Comparison of ENCODE assay signal across 8 cellular contexts in the genomic region with DNA sequence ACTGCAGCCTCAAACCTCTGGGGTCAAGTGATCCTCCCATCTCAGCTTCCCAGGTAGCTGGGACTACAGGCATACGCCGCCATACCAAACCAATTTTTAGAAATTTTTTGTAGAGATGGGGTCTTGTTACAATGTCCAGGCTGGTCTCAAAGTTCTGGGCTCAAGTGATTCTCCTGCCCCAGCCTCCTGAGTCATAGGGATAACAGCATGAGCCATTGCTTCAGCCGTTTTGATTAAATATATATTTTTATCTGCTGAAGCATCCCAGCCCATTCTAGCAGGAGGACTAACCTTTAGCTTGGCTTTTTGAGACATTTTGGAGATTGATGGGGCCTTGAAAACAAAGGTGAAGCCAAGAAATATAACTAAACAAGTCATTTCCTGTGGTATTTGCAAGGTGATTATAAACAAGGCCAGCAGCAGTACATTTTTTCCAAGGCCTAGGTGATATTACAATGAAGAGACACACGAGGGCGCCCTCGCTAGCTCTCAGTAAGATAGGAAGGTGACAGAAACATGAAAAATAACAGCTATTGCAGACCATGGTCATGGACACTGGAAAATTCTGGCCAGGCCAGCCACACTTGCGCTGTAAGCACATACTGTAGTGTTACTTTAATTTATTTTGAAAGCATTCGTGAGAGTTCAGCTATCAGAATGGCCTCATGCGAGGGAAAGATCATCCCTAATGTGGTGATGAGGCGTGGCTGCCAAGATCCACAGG.
DNase-seq lines count a peak whose midpoint lies in the region; ATAC-seq and TF ChIP-seq lines count a peak whose summit lies in the region.

No MANE protein-coding gene starts in this region.

- H3K27ac ChIP-seq in PC-3 (ENCODE audit: low read length) (no peak overlapping the region), fibroblast of lung (ENCODE audit: insufficient read depth, low read length) (no peak overlapping the region), thymus (ENCODE audit: low read depth) (peak overlapping the region; percentile 42)

- no peaks in the 10 kb centered on the region for H3K9me3 ChIP-seq in PC-3 (ENCODE audit: low read length)
- H3K9me3 ChIP-seq in fibroblast of lung (ENCODE audit: control insufficient read depth, insufficient read depth, low read depth, low read length), result no peaks in the 10 kb centered on the region
- H3K9me3 ChIP-seq in thymus (ENCODE audit: control insufficient read depth), result no peaks in the 10 kb centered on the region

- H3K27me3 ChIP-seq in PC-3 (ENCODE audit: low read length) (no peaks in the 10 kb centered on the region), fibroblast of lung (ENCODE audit: control insufficient read depth, insufficient read depth, low read length) (no peaks in the 10 kb centered on the region), thymus (ENCODE audit: control insufficient read depth, insufficient read depth) (no peaks in the 10 kb centered on the region)

- H2AFZ ChIP-seq in PC-3 (ENCODE audit: low read length) (no peak overlapping the region), fibroblast of lung (ENCODE audit: low read length) (no peak overlapping the region)

- CTCF ChIA-PET in PC-3 (lab: Charles Lee), result interaction anchor here (0.6 to 1.5 kb wide), 10 partner anchors 9 to 274 kb away, joined by 3 to 13 read pairs (median 4); no protein-coding TSS in a partner anchor

- intact Hi-C loops in PC-3 (cut with micrococcal nuclease), result loop anchor here (1.0 to 2.0 kb wide), 3 partner anchors 52 to 241 kb away; no protein-coding TSS in a partner anchor

- no peaks in the 10 kb centered on the region for H3K9me2 ChIP-seq in PC-3 (replicated peaks; ENCODE audit: low read length)

- H3K79me2 ChIP-seq in PC-3 (ENCODE audit: low read length) (no peaks in the 10 kb centered on the region), fibroblast of lung (ENCODE audit: control insufficient read depth, insufficient read depth, low read length) (no peaks in the 10 kb centered on the region)

- H3K36me3 ChIP-seq in PC-3 (ENCODE audit: low read depth, low read length), result no peaks in the 10 kb centered on the region
- peaks cover 2% of the 10 kb centered on the region for H3K36me3 ChIP-seq in fibroblast of lung (ENCODE audit: control insufficient read depth, insufficient read depth, low read length)
- H3K36me3 ChIP-seq in thymus (ENCODE audit: control insufficient read depth, insufficient read depth), result peaks cover 15% of the 10 kb centered on the region

- H3K4me1 ChIP-seq in PC-3 (ENCODE audit: insufficient read depth, low read length) (no peaks in the 10 kb centered on the region), fibroblast of lung (ENCODE audit: control insufficient read depth, extremely low read depth, insufficient read depth, low read length) (no peaks in the 10 kb centered on the region), thymus (ENCODE audit: control insufficient read depth, insufficient read depth, low read length) (peaks cover 3% of the 10 kb centered on the region)

- no peak overlapping the region for H3K9ac ChIP-seq in PC-3 (ENCODE audit: low read length)
- H3K9ac ChIP-seq in fibroblast of lung (ENCODE audit: insufficient read depth, low read length), result no peak overlapping the region

- BruUV-seq in PC-3 (replicated peaks; lab: Mats Ljungman, UMichigan), result no TSS peak

- no peaks in the 10 kb centered on the region for H3F3A ChIP-seq in PC-3 (ENCODE audit: low read length, unreplicated experiment)

- H4K20me1 ChIP-seq in PC-3 (ENCODE audit: low read length), result no peaks in the 10 kb centered on the region
- no peaks in the 10 kb centered on the region for H4K20me1 ChIP-seq in fibroblast of lung (ENCODE audit: control insufficient read depth, extremely low read depth, insufficient read depth, low read length)

- H3K4me2 ChIP-seq in PC-3 (ENCODE audit: low read length) (no peak overlapping the region), fibroblast of lung (ENCODE audit: extremely low read depth, insufficient read depth, low read length) (no peak overlapping the region)

- 70% methylated on average over 10 of the region's 10 CpGs for WGBS in thymus

- POLR2A ChIA-PET in PC-3 (lab: Charles Lee; ENCODE audit: unreplicated experiment), result interaction anchor here (0.7 kb wide), 1 partner anchor 762 kb away, joined by 4 read pairs; no protein-coding TSS in a partner anchor

- H3K4me3 ChIP-seq in PC-3 (ENCODE audit: low read length), result no peak overlapping the region
- H3K4me3 ChIP-seq in fibroblast of lung (replicated peaks in 1 of 4; ENCODE audit: control extremely low read depth in 1 of 4, insufficient read depth in 1 of 4, low read depth in 3 of 4, low read length in 4 of 4), result no peak overlapping the region
- H3K4me3 ChIP-seq in thymus (ENCODE audit: low read length), result no peak overlapping the region

- TF ChIP-seq CTCF in PC-3 (conservative IDR thresholded peaks at IDR 0.05; ENCODE audit: low read depth, low read length) (peak; percentile 93), fibroblast of lung (conservative IDR thresholded peaks at IDR 0.05 in 1 of 2, IDR thresholded peaks at IDR 0.05 in 1 of 2; ENCODE audit: low read depth in 1 of 2, low read length in 2 of 2) (peak; percentile 76 to 81), omental fat pad (IDR thresholded peaks at IDR 0.05) (no peak)

- DNase-seq in GM04503 (ENCODE audit: low read depth) (peak; percentile 14), KG1 (lab: John Stamatoyannopoulos, UW) (peak; percentile 8), PC-3 (peak; percentile 89), fibroblast of lung (ENCODE audit: low read depth in 2 of 2) (peak; percentile 58 to 68), omental fat pad (ENCODE audit: low spot score) (no peak), occipital lobe (lab: John Stamatoyannopoulos, UW) (no peak)
- peak; percentile 66 for DNase-seq in activated T-cell treated with anti-CD3 and anti-CD28 coated beads, Interleukin-2, amount 50 U/mL, for 1 hour

- peak; percentile 78 for ATAC-seq in PC-3
- peak; percentile 35 for ATAC-seq in omental fat pad (ENCODE audit: low FRiP score)

Comparison
In these comparisons a context has a peak if more than half of its experiments do, and no peak if none do; other contexts are left out.
1. DNase-seq: peak in GM04503 (single experiment), KG1 (single experiment), PC-3 (single experiment), activated T-cell treated with anti-CD3 and anti-CD28 coated beads, Interleukin-2, amount 50 U/mL, for 1 hour (single experiment) and fibroblast of lung (2 of 2); none in omental fat pad (single experiment) and occipital lobe (single experiment).
2. CTCF ChIP-seq: peak in PC-3 (single experiment) and fibroblast of lung (2 of 2); none in omental fat pad (0 of 3).